ENCODE assay signal across 1 cellular context in the genomic region with DNA sequence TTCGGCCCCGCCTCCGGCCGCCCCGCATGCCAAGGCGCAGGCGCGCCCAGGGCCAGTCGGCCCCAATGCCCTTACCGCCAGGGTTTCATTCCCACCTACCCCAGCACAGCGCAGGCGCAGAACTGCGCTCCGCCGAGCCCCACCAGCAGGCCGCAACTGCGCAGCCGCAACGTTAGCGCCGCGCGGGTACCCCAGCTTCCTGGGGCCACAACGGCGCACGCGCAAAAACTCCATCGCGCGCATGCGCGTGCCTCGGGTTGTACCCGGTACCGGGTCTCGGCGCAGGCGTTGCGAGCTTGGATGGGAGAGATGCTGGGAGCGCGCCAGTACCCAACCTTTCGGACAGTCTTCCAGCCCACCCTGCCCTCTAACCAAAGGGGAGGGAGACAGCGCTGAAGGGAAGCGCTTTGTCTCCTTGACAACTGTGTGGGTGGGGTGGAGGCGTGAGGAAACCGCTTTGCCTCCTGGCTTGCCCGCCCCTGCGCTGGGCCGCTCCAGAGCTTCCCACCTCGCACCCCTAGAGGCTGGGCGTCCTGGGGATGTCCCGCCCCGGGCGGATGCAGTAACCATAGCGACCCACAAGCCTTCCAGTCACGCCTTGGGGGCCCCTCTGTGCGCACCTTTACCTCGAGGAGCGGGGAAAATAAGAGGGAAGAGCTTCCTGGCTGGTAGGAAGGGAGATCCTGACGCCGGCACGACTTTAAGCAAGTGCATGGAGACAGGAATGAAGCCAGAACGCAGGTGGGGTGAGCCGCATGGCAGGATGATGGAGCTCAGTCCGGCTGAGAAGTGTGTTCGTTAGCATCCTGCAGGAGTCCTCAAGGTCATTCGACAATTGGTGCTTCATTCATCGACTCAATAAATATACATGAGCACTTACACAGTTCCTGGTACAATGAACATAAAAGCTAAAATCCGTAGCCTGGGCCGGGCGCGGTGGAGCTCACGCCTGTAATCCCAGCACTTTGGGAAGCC.
A peak's percentile ranks its signal among the peaks of the same experiment; 100 is the strongest.
TF ChIP-seq lines count a peak whose summit lies in the region.

No MANE protein-coding gene starts in this region.

TF ChIP-seq in endothelial cell of umbilical vein, 7 proteins besides CTCF, POLR2A, EP300 and RAD21:
- TF ChIP-seq POLR2AphosphoS5 (IDR thresholded peaks at IDR 0.05; ENCODE audit: insufficient read depth, low read depth, low read length) (peak; percentile 83), JUN (IDR thresholded peaks at IDR 0.05; ENCODE audit: borderline replicate concordance, insufficient read depth, insufficient read length, low read depth) (no peak)
- TF ChIP-seq, protein P1, sequence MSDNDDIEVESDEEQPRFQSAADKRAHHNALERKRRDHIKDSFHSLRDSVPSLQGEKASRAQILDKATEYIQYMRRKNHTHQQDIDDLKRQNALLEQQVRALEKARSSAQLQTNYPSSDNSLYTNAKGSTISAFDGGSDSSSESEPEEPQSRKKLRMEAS (IDR thresholded peaks at IDR 0.05; ENCODE audit: insufficient read depth, insufficient read length): no peak
